Comparison of ENCODE assay signal across 9 cellular contexts in genomic region chr12:55831407-55831880, GRCh38. TPM values are rescaled to one million over a fixed set of nuclear protein-coding genes. Genes with fewer than 3 reads are reported as not detected.
DNase-seq lines count a peak whose midpoint lies in the region; ATAC-seq and TF ChIP-seq lines count a peak whose summit lies in the region.
"Had no signal": no experiment of that assay in that cellular context is flagged by ENCODE, and none has a peak within 500 bp of the region (broad histone marks: within the 10 kb centered on the region; RNA-seq: fewer than 3 reads in every experiment).

No MANE protein-coding gene starts in this region.

- peaks cover 23% of the 10 kb centered on the region for H3K36me3 Mint-ChIP-seq in activated naive CD8-positive, alpha-beta T cell treated with anti-CD3 and anti-CD28 coated beads for 36 hours
- no peaks in the 10 kb centered on the region for H3K36me3 Mint-ChIP-seq in immature natural killer cell

- H3K36me3 ChIP-seq in HUES48 (ENCODE audit: control insufficient read depth, insufficient read depth, low read length): no peaks in the 10 kb centered on the region; the same call in 1 of the 2 replicates
- H3K36me3 ChIP-seq in spleen: peaks cover 0 to 39% (median 0%) of the 10 kb centered on the region in 6 donors

- peak overlapping the region; percentile 83 for H3K4me3 ChIP-seq in HUES48 (ENCODE audit: low read depth, low read length)
- peak overlapping the region; percentile 74 to 96 (median 86) for H3K4me3 ChIP-seq in spleen

- in situ Hi-C loops in G401 (cut with HindIII; ENCODE audit: low sequenced_read_pairs): no loop called here

- H3K9me3 Mint-ChIP-seq in activated naive CD8-positive, alpha-beta T cell treated with anti-CD3 and anti-CD28 coated beads for 36 hours: no peaks in the 10 kb centered on the region
- H3K9me3 Mint-ChIP-seq in immature natural killer cell: peaks cover 0 to 1% (median 0%) of the 10 kb centered on the region in 6 donors

- intact Hi-C loops in spleen (cut with DNase I; ENCODE audit: low total_unique reads): loop anchor here (5.0 kb wide), 1 partner anchor 96 kb away; the partner anchor contains the start of gene PYM1

- H3K4me1 ChIP-seq in HUES48 (ENCODE audit: control insufficient read depth, insufficient read depth, low read length) (peaks cover 17% of the 10 kb centered on the region), spleen (peaks cover 20 to 58% (median 48%) of the 10 kb centered on the region in 6 donors)

- H3K4me1 Mint-ChIP-seq in activated naive CD8-positive, alpha-beta T cell treated with anti-CD3 and anti-CD28 coated beads for 36 hours: peaks cover 33% of the 10 kb centered on the region
- peaks cover 48 to 49% of the 10 kb centered on the region in 2 donors for H3K4me1 Mint-ChIP-seq in immature natural killer cell

- peak overlapping the region; percentile 97 for H3K27ac ChIP-seq in HUES48 (ENCODE audit: low read depth, low read length)
- H3K27ac ChIP-seq in spleen: peak overlapping the region in 7 of 8 donors; percentile 85 to 94 (median 92)

- no peak for TF ChIP-seq POLR2A in spleen (IDR thresholded peaks at IDR 0.05)

- H3K27me3 Mint-ChIP-seq in activated naive CD8-positive, alpha-beta T cell treated with anti-CD3 and anti-CD28 coated beads for 36 hours: no peaks in the 10 kb centered on the region
- peaks cover 3 to 11% (median 3%) of the 10 kb centered on the region in 3 donors for H3K27me3 Mint-ChIP-seq in immature natural killer cell (ENCODE audit: low read depth in 3 of 3)

- 11 to 31% (median 14%) methylated on average over 1 of the region's 1 CpG for WGBS in spleen, 5 donors

- H3K9me3 ChIP-seq in HUES48 (ENCODE audit: control insufficient read depth, insufficient read depth, low read length): no peaks in the 10 kb centered on the region
- no peaks in the 10 kb centered on the region for H3K9me3 ChIP-seq in spleen

- DNase-seq in activated naive CD8-positive, alpha-beta T cell treated with anti-CD3 and anti-CD28 coated beads for 36 hours: no peak
- DNase-seq in immature natural killer cell (no peak), spleen (peak; percentile 44), G401 (ENCODE audit: low spot score) (no peak), hippocampal formation (lab: John Stamatoyannopoulos, UW) (no peak)

- ATAC-seq in HG03342 (IDR thresholded peaks at IDR 0.05; ENCODE audit: unreplicated experiment) (no peak), GM19467 (IDR thresholded peaks at IDR 0.05; ENCODE audit: unreplicated experiment) (no peak)

- H3K4me3 Mint-ChIP-seq in activated naive CD8-positive, alpha-beta T cell treated with anti-CD3 and anti-CD28 coated beads for 36 hours: peak overlapping the region; percentile 99
- peak overlapping the region; percentile 96 to 100 (median 99) for H3K4me3 Mint-ChIP-seq in immature natural killer cell

- H3K9ac ChIP-seq in HUES48 (ENCODE audit: low read depth, low read length): peak overlapping the region; percentile 87; the same call in 1 of the 2 replicates

- TF ChIP-seq CTCF in spleen (IDR thresholded peaks at IDR 0.05 in 8 of 11, conservative IDR thresholded peaks at IDR 0.05 in 3 of 11): no peak

- peak overlapping the region; percentile 38 for H3K27ac Mint-ChIP-seq in activated naive CD8-positive, alpha-beta T cell treated with anti-CD3 and anti-CD28 coated beads for 36 hours
- peak overlapping the region; percentile 36 to 96 (median 92) for H3K27ac Mint-ChIP-seq in immature natural killer cell

- H3K27me3 ChIP-seq in HUES48 (ENCODE audit: control insufficient read depth, insufficient read depth, low read length) (no peaks in the 10 kb centered on the region), spleen (replicated peaks in 1 of 7) (no peaks in the 10 kb centered on the region)

RNA-seq across cellular contexts. Expression of gene DNAJC14, which starts 2.1 kb away (rescaled TPM):
- 10 to 100 TPM; 33.1 to 35.5 TPM for total RNA-seq in activated naive CD8-positive, alpha-beta T cell treated with anti-CD3 and anti-CD28 coated beads for 36 hours
- polyA plus RNA-seq in immature natural killer cell (10 to 100 TPM; 36.7 to 51.4 (median 51.1) TPM), spleen (10 to 100 TPM; 10.6 to 23.3 (median 13.5) TPM)
- 10 to 100 TPM; 28.2 to 45.0 (median 36.9) TPM for total RNA-seq in spleen
- 17.3 and 33.2 TPM in 2 replicates for total RNA-seq in G401 (2014; rRNA removed; shearing (Covaris generic))

RNA-seq across cellular contexts. Expression of gene MMP19, which starts 11.3 kb away (rescaled TPM):
- total RNA-seq in activated naive CD8-positive, alpha-beta T cell treated with anti-CD3 and anti-CD28 coated beads for 36 hours: not detected
- polyA plus RNA-seq in immature natural killer cell (under 1 TPM in 1 of 3 donors, not detected in 2; 0.10 TPM), spleen (10 to 100 TPM in 2 of 3 donors, 1 to 10 TPM in 1; 7.9 to 13.7 (median 10.5) TPM)
- 100 to 1,000 TPM in 1 of 7 donors, 10 to 100 TPM in 6; 28.1 to 100 (median 72.2) TPM for total RNA-seq in spleen
- 0.98 and 1.8 TPM in 2 replicates for total RNA-seq in G401 (2014; rRNA removed; shearing (Covaris generic))
- total RNA-seq: NCI-H460 had no signal

RNA-seq across cellular contexts. Expression of gene ORMDL2, which starts 13.6 kb away (rescaled TPM):
- total RNA-seq in activated naive CD8-positive, alpha-beta T cell treated with anti-CD3 and anti-CD28 coated beads for 36 hours: 10 to 100 TPM; 29.8 to 32.4 TPM
- polyA plus RNA-seq in immature natural killer cell (100 to 1,000 TPM; 104 to 163 (median 147) TPM), spleen (10 to 100 TPM; 21.7 to 28.9 (median 28.1) TPM)
- total RNA-seq in spleen: 10 to 100 TPM; 18.8 to 34.6 (median 27.9) TPM
- total RNA-seq in G401 (2014; rRNA removed; shearing (Covaris generic)): 27.8 and 51.5 TPM in 2 replicates

RNA-seq across cellular contexts. Expression of gene SARNP, which starts 13.9 kb away (rescaled TPM):
- 100 to 1,000 TPM in 1 of 2 experiments, 10 to 100 TPM in 1; 99.6 to 104 TPM for total RNA-seq in activated naive CD8-positive, alpha-beta T cell treated with anti-CD3 and anti-CD28 coated beads for 36 hours
- polyA plus RNA-seq in immature natural killer cell: 100 to 1,000 TPM; 115 to 157 (median 132) TPM
- total RNA-seq in spleen: 10 to 100 TPM; 40.0 to 74.1 (median 46.3) TPM
- 10 to 100 TPM; 72.4 to 97.6 (median 78.4) TPM for polyA plus RNA-seq in spleen
- total RNA-seq in G401 (2014; rRNA removed; shearing (Covaris generic)): 248 and 272 TPM in 2 replicates

Comparison
In these comparisons a context has a peak if more than half of its experiments do, and no peak if none do; other contexts are left out.
1. RNA of gene MMP19, which starts 11.3 kb away (total RNA-seq): 28.1 to 100 TPM in spleen; 0.98 to 1.8 TPM in G401 and not detected in activated naive CD8-positive, alpha-beta T cell treated with anti-CD3 and anti-CD28 coated beads for 36 hours; every median in the first group is over 10 times any median in the second.